Comparison of ENCODE assay signal across 1 cellular context in the genomic region with DNA sequence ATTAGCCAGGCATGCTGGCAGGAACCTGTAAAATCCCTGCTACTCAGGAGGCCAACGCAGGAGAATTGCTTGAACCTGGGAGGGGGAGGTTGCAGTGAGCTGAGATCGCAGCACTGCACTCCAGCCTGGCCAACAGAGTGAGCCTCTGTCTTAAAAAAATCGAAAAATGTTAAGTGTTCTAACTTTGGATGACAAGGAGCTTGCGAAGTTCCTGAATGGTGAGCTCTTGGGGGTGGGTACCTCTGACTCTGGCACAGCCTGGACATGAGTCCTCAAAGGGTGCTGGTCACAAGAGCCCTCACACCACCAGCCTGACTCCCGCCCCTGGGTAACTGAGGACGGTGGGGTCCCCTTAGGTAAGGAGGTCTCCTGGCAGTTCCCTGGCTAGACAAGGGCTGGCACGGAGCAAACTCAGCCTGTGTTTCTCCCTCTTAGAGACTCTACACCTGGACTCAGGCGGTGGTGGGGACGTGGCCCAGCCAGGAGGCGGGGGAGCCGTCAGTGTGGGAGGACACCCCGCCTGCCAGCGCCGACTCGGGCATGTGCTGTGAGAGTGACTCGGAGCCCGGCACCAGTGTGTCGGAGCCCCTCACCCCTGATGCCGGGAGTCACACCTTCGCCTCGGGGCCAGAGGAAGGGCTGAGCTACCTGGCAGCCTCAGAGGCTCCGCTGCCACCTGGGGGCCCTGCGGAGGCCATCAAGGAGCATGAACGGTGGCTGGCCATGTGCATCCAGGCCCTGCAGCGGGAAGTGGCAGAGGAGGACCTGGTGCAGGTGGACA.
TF ChIP-seq lines count a peak whose summit lies in the region.

No MANE protein-coding gene starts in this region.

TF ChIP-seq in H1, 55 proteins besides CTCF, POLR2A, EP300 and RAD21 (continued from another document):
- TF ChIP-seq, protein P1, sequence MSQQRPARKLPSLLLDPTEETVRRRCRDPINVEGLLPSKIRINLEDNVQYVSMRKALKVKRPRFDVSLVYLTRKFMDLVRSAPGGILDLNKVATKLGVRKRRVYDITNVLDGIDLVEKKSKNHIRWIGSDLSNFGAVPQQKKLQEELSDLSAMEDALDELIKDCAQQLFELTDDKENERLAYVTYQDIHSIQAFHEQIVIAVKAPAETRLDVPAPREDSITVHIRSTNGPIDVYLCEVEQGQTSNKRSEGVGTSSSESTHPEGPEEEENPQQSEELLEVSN (IDR thresholded peaks at IDR 0.05) = peak; percentile 42
- TF ChIP-seq CBX8 (IDR thresholded peaks at IDR 0.05; ENCODE audit: borderline replicate concordance, low read depth, low read length) = no peak
- TF ChIP-seq SP2 (IDR thresholded peaks at IDR 0.05; ENCODE audit: low read length) = no peak
- no peak for TF ChIP-seq CHD1 (IDR thresholded peaks at IDR 0.05; ENCODE audit: low read depth, low read length)
- TF ChIP-seq SP4 (IDR thresholded peaks at IDR 0.05; ENCODE audit: low read length) = no peak
- TF ChIP-seq ASH2L (IDR thresholded peaks at IDR 0.05; ENCODE audit: low read length) = no peak
- TF ChIP-seq KDM5A (IDR thresholded peaks at IDR 0.05; ENCODE audit: low read length) = no peak
- no peak for TF ChIP-seq BRCA1 (IDR thresholded peaks at IDR 0.05; ENCODE audit: low read depth, low read length)
- no peak for TF ChIP-seq POU5F1 (IDR thresholded peaks at IDR 0.05; ENCODE audit: low read depth, low read length)
- no peak for TF ChIP-seq HDAC2 (IDR thresholded peaks at IDR 0.05; ENCODE audit: borderline replicate concordance in 1 of 2, low read depth in 2 of 2, low read length in 2 of 2)
TF ChIP-seq in H1: peak in this region for 2.
